8 cellular contexts compared by ENCODE assay signal in genomic region chr16:88186889-88187865, GRCh38.
A peak's percentile ranks its signal among the peaks of the same experiment; 100 is the strongest.
DNase-seq lines count a peak whose midpoint lies in the region; ATAC-seq and TF ChIP-seq lines count a peak whose summit lies in the region.
"Not testable (repeated sequence)": the region's sequence is repeated elsewhere in the genome, so short reads cannot be mapped to it uniquely, and the experiment has no call there.

No MANE protein-coding gene starts in this region.

- not testable (repeated sequence) for H3K9me2 ChIP-seq in GM23338 (ENCODE audit: insufficient read depth)

- not testable (repeated sequence) for H3K27ac Mint-ChIP-seq in GM23338, type B pancreatic cell
- H3K27ac Mint-ChIP-seq in chondrocyte (ENCODE audit: unreplicated experiment), result peak overlapping the region; percentile 89

- H3K36me3 ChIP-seq in GM23338 (ENCODE audit: insufficient read depth), result not testable (repeated sequence)

- POLR2A ChIA-PET in AG04449 (lab: Yijun Ruan, JAX), result not testable (repeated sequence)

- not testable (repeated sequence) for H3K27me3 ChIP-seq in GM23338 (ENCODE audit: insufficient read depth)

- not testable (repeated sequence) for TF ChIP-seq CTCF in AG04449 (IDR thresholded peaks at IDR 0.05; ENCODE audit: insufficient read depth, low read length, missing control alignments); GM23338 (conservative IDR thresholded peaks at IDR 0.05; ENCODE audit: low read depth in 2 of 2); WI38 (IDR thresholded peaks at IDR 0.05; ENCODE audit: low read depth, low read length); chondrocyte (IDR thresholded peaks at IDR 0.05); type B pancreatic cell (conservative IDR thresholded peaks at IDR 0.05)

- not testable (repeated sequence) for H4K20me1 ChIP-seq in GM23338 (replicated peaks; ENCODE audit: insufficient read depth)

- not testable (repeated sequence) for H3K4me3 Mint-ChIP-seq in GM23338, type B pancreatic cell
- peak overlapping the region; percentile 22 for H3K4me3 Mint-ChIP-seq in chondrocyte (ENCODE audit: unreplicated experiment)

- ATAC-seq in GM23338 (peak; percentile 62), Right ventricle myocardium superior (ENCODE audit: poor library complexity) (peak; percentile 31)

- not testable (repeated sequence) for H3K36me3 Mint-ChIP-seq in GM23338 (ENCODE audit: low read depth); type B pancreatic cell
- peaks cover 13% of the 10 kb centered on the region for H3K36me3 Mint-ChIP-seq in chondrocyte (ENCODE audit: low read depth)

- CTCF ChIA-PET in AG04449 (lab: Yijun Ruan, JAX), result not testable (repeated sequence)

- not testable (repeated sequence) for H3K4me3 ChIP-seq in AG04449 (ENCODE audit: low read depth, low read length); GM23338
- H3K4me3 ChIP-seq in WI38 (ENCODE audit: low read depth, low read length), result peak overlapping the region; percentile 14; the same call in 1 of the 2 replicates

- not testable (repeated sequence) for H2AFZ ChIP-seq in GM23338

- H3K79me2 ChIP-seq in GM23338 (replicated peaks; ENCODE audit: insufficient read depth), result not testable (repeated sequence)

- H3K27me3 Mint-ChIP-seq in GM23338 (ENCODE audit: insufficient read depth, low read depth, poor library complexity); chondrocyte (ENCODE audit: low read depth); type B pancreatic cell: not testable (repeated sequence)

- peaks cover 19% of the 10 kb centered on the region for H3K9me3 Mint-ChIP-seq in GM23338
- not testable (repeated sequence) for H3K9me3 Mint-ChIP-seq in chondrocyte (ENCODE audit: low read depth); type B pancreatic cell

- not testable (repeated sequence) for H3K4me1 Mint-ChIP-seq in GM23338; type B pancreatic cell (ENCODE audit: unreplicated experiment)
- peaks cover 46% of the 10 kb centered on the region for H3K4me1 Mint-ChIP-seq in chondrocyte (ENCODE audit: low read depth)

- DNase-seq in AG04449 (ENCODE audit: low read depth, low spot score), result peak; percentile 7
- not testable (repeated sequence) for DNase-seq in GM23338 (ENCODE audit: low spot score); chondrocyte (ENCODE audit: low spot score); Right ventricle myocardium superior
- DNase-seq in fibroblast of gingiva (ENCODE audit: low read depth), result peak; percentile 77
- DNase-seq in mesenteric fat pad (ENCODE audit: low spot score), result peak; percentile 59
- peak; percentile 29 for DNase-seq in type B pancreatic cell (ENCODE audit: extremely low spot score, unreplicated experiment)

- intact Hi-C loops in Right ventricle myocardium superior (cut with DNase I), result not testable (repeated sequence)

- H3F3A ChIP-seq in GM23338 (replicated peaks; ENCODE audit: low read depth), result not testable (repeated sequence)

- not testable (repeated sequence) for H3K27ac ChIP-seq in GM23338 (ENCODE audit: low read depth)

- not testable (repeated sequence) for H3K4me1 ChIP-seq in GM23338 (ENCODE audit: insufficient read depth)

- not testable (repeated sequence) for H3K4me2 ChIP-seq in GM23338
